In genomic region chr1:112674440-112674985, GRCh38 we compare ENCODE assay signal across 8 cellular contexts. TPM values are rescaled to one million over a fixed set of nuclear protein-coding genes. Genes with fewer than 3 reads are reported as not detected.
DNase-seq lines count a peak whose midpoint lies in the region; ATAC-seq lines count a peak whose summit lies in the region.

Gene MOV10, plus strand, starts transcription at chr1:112674659. Its CDS starts 254 bp downstream, at chr1:112674913.

- H3K27ac ChIP-seq in cingulate gyrus (ENCODE audit: low read depth, low read length), result peak within 1 kb of the TSS; percentile 87

- intact Hi-C loops in left colon (cut with DNase I, micrococcal nuclease), result loop anchor here in 1 of 2 donors (10.0 kb wide), 1 partner anchor 50 kb away; no protein-coding TSS in a partner anchor

- DNase-seq in NCI-H2081 (lab: John Stamatoyannopoulos, UW) (peak; percentile 32 to 53), NCI-H2081 treated with DMSO at 0.1 percent for 48 hours (lab: John Stamatoyannopoulos, UW) (no peak), NCI-H2227 (lab: John Stamatoyannopoulos, UW; ENCODE audit: unreplicated experiment) (peak; percentile 77), left colon (peak; percentile 71 to 83)
- peak; percentile 29 to 35 for DNase-seq in activated CD4-positive, alpha-beta T cell treated with anti-CD3 and anti-CD28 coated beads for 24 hours (ENCODE audit: low read depth in 2 of 2)
- peak; percentile 52 to 61 for DNase-seq in stimulated activated CD4-positive, alpha-beta T cell treated with anti-CD3 and anti-CD28 coated beads, Interleukin-2, amount 100 ng/mL, for 24 hours

- ATAC-seq in HG03066 (IDR thresholded peaks at IDR 0.05; ENCODE audit: low read depth, unreplicated experiment) (peak; percentile 56), left colon (peak; percentile 77)

RNA-seq across cellular contexts. Expression of gene MOV10, which starts in this region (rescaled TPM):
- total RNA-seq in left colon, result 10 to 100 TPM; 63.6 to 88.0 TPM
